1 cellular context compared by ENCODE assay signal in genomic region chr2:161651547-161651946, GRCh38.
TF ChIP-seq lines count a peak whose summit lies in the region.

No MANE protein-coding gene starts in this region.

TF ChIP-seq in H1, 55 proteins besides CTCF, POLR2A, EP300 and RAD21:
- TF ChIP-seq HDAC2 (IDR thresholded peaks at IDR 0.05; ENCODE audit: borderline replicate concordance in 1 of 2, low read depth in 2 of 2, low read length in 2 of 2) (no peak), NRF1 (IDR thresholded peaks at IDR 0.05; ENCODE audit: low read depth, low read length) (no peak), RNF2 (IDR thresholded peaks at IDR 0.05; ENCODE audit: borderline replicate concordance, low read depth, low read length, missing control alignments, poor library complexity, severe bottlenecking) (no peak), JUN (IDR thresholded peaks at IDR 0.05; ENCODE audit: low read depth, low read length) (no peak), CEBPB (IDR thresholded peaks at IDR 0.05; ENCODE audit: low read depth, low read length) (no peak), EGR1 (IDR thresholded peaks at IDR 0.05; ENCODE audit: borderline replicate concordance, low read depth, low read length) (no peak), SP1 (IDR thresholded peaks at IDR 0.05; ENCODE audit: low read depth, low read length) (no peak), PHF8 (conservative IDR thresholded peaks at IDR 0.05; ENCODE audit: low read depth, low read length) (no peak), MAX (IDR thresholded peaks at IDR 0.05) (no peak), POU5F1 (IDR thresholded peaks at IDR 0.05; ENCODE audit: low read depth, low read length) (no peak), BRCA1 (IDR thresholded peaks at IDR 0.05; ENCODE audit: low read depth, low read length) (no peak), ZNF274 (IDR thresholded peaks at IDR 0.05; ENCODE audit: borderline replicate concordance, extremely low read depth, low read length) (no peak)
- TF ChIP-seq, protein P1, sequence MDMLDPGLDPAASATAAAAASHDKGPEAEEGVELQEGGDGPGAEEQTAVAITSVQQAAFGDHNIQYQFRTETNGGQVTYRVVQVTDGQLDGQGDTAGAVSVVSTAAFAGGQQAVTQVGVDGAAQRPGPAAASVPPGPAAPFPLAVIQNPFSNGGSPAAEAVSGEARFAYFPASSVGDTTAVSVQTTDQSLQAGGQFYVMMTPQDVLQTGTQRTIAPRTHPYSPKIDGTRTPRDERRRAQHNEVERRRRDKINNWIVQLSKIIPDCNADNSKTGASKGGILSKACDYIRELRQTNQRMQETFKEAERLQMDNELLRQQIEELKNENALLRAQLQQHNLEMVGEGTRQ (IDR thresholded peaks at IDR 0.05; ENCODE audit: low read length) = no peak
- TF ChIP-seq, protein P2, sequence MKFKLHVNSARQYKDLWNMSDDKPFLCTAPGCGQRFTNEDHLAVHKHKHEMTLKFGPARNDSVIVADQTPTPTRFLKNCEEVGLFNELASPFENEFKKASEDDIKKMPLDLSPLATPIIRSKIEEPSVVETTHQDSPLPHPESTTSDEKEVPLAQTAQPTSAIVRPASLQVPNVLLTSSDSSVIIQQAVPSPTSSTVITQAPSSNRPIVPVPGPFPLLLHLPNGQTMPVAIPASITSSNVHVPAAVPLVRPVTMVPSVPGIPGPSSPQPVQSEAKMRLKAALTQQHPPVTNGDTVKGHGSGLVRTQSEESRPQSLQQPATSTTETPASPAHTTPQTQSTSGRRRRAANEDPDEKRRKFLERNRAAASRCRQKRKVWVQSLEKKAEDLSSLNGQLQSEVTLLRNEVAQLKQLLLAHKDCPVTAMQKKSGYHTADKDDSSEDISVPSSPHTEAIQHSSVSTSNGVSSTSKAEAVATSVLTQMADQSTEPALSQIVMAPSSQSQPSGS (IDR thresholded peaks at IDR 0.05; ENCODE audit: low read length) = no peak
